16 cellular contexts compared by ENCODE assay signal in genomic region chr2:204900910-204901309, GRCh38.
DNase-seq lines count a peak whose midpoint lies in the region; ATAC-seq, FAIRE-seq and TF ChIP-seq lines count a peak whose summit lies in the region.
"Had no signal": no experiment of that assay in that cellular context is flagged by ENCODE, and none has a peak within 500 bp of the region (broad histone marks: within the 10 kb centered on the region; RNA-seq: fewer than 3 reads in every experiment).

No MANE protein-coding gene starts in this region.

- ATAC-seq in pancreas (peak; percentile 71 to 86 (median 78)), GM21390 (IDR thresholded peaks at IDR 0.05; ENCODE audit: unreplicated experiment) (no peak)
- ATAC-seq: left colon, sciatic nerve had no signal

- no peak overlapping the region for H2BK20ac ChIP-seq in H1 (ENCODE audit: low read length)

- no peak for TF ChIP-seq CTCF in H1 (IDR thresholded peaks at IDR 0.05; ENCODE audit: control extremely low read depth in 1 of 3, insufficient read depth in 1 of 3, low read depth in 1 of 3, low read length in 3 of 3)
- no peak for TF ChIP-seq CTCF in pancreas (IDR thresholded peaks at IDR 0.05)
- no peak for TF ChIP-seq CTCF in sigmoid colon (IDR thresholded peaks at IDR 0.05)

- H3K23ac ChIP-seq in H1 (ENCODE audit: insufficient read length) = no peak overlapping the region

- H2BK15ac ChIP-seq in H1 (ENCODE audit: low read length) = peak overlapping the region; percentile 41; the same call in 1 of the 2 replicates

- H3K23me2 ChIP-seq in H1 (ENCODE audit: low read depth, low read length) = no peaks in the 10 kb centered on the region

- H4K8ac ChIP-seq in H1 (ENCODE audit: extremely low read depth, insufficient read depth, low read length) = no peak overlapping the region

- no peak overlapping the region for H3K56ac ChIP-seq in H1 (replicated peaks; ENCODE audit: insufficient read length, low read depth, low read length)

- FAIRE-seq in H1 (lab: Jason Lieb, UNC) = no peak
- FAIRE-seq in pancreas (lab: Jason Lieb, UNC) = no peak
- FAIRE-seq: A204.1 had no signal

- H4K5ac ChIP-seq in H1 (ENCODE audit: insufficient read length, low read depth, low read length) = no peak overlapping the region

- H3K9ac ChIP-seq in H1 (replicated peaks in 1 of 4; ENCODE audit: extremely low read depth in 1 of 4, low read depth in 3 of 4, low read length in 3 of 4) = no peak overlapping the region

- H2AK5ac ChIP-seq in H1 (ENCODE audit: low read depth, low read length) = no peak overlapping the region

- no peak overlapping the region for H3K27ac ChIP-seq in H1 (ENCODE audit: low read depth, low read length)
- H3K27ac ChIP-seq in pancreas = no peak overlapping the region
- no peak overlapping the region for H3K27ac ChIP-seq in sigmoid colon
- H3K27ac ChIP-seq: HL-60 had no signal

- H4K91ac ChIP-seq in H1 (replicated peaks; ENCODE audit: insufficient read length, low read length) = no peak overlapping the region

- POLR2A ChIA-PET in H1 (lab: Charles Lee; ENCODE audit: partially characterized antibody) = no interaction called here

- no peak overlapping the region for H2BK120ac ChIP-seq in H1 (replicated peaks; ENCODE audit: low read depth, low read length)

- no peaks in the 10 kb centered on the region for H3K36me3 ChIP-seq in H1 (ENCODE audit: control insufficient read depth in 2 of 4, insufficient read depth in 4 of 4, low read length in 3 of 4)
- H3K36me3 ChIP-seq in pancreas = no peaks in the 10 kb centered on the region
- H3K36me3 ChIP-seq in sigmoid colon = no peaks in the 10 kb centered on the region
- H3K36me3 ChIP-seq: HAP-1 had no signal

- H2BK5ac ChIP-seq in H1 (ENCODE audit: low read depth, low read length) = no peak overlapping the region

- H3K9me3 ChIP-seq in H1 (ENCODE audit: insufficient read depth in 2 of 2, low read depth in 1 of 2, low read length in 1 of 2) (0 out of 4 replicates have a peak, but pooled peaks cover 0 to 2% of the 10 kb centered on the region in 2 experiments), pancreas (no peaks in the 10 kb centered on the region), sigmoid colon (no peaks in the 10 kb centered on the region)
- H3K9me3 ChIP-seq: HAP-1 had no signal

- peak; percentile 2 for DNase-seq in NCI-H146 (lab: John Stamatoyannopoulos, UW)
- DNase-seq in NCI-H146 treated with DMSO at 0.1 percent for 48 hours (lab: John Stamatoyannopoulos, UW; ENCODE audit: unreplicated experiment) = no peak
- peak; percentile 32 for DNase-seq in HT1080 (ENCODE audit: low read depth)
- no peak for DNase-seq in H1 (ENCODE audit: low read depth in 1 of 2, low spot score in 2 of 2)
- peak; percentile 23 to 73 (median 64) for DNase-seq in pancreas
- no peak for DNase-seq in HT-29 (ENCODE audit: low spot score)
- DNase-seq in sigmoid colon = no peak
- DNase-seq: activated B cell treated with CpG ODN at 0.5 μM for 24 hours, MM.1S, NCI-H2171 treated with DMSO at 0.1 percent for 48 hours had no signal

- no peak overlapping the region for H2BK12ac ChIP-seq in H1 (ENCODE audit: low read depth, low read length)

- no peak overlapping the region for H3K4ac ChIP-seq in H1 (replicated peaks; ENCODE audit: insufficient read length, low read depth, low read length)

- TF ChIP-seq POLR2A in H1 (IDR thresholded peaks at IDR 0.05; ENCODE audit: control extremely low read depth in 1 of 2, low read depth in 2 of 2, low read length in 2 of 2) (no peak), sigmoid colon (IDR thresholded peaks at IDR 0.05) (no peak)

- CTCF ChIA-PET in H1 (lab: Charles Lee; ENCODE audit: partially characterized antibody) = interaction anchor here (0.6 to 2.4 kb wide), 2 partner anchors 9 to 802 kb away, joined by 3 to 16 read pairs; no protein-coding TSS in a partner anchor

- H3K4me1 ChIP-seq in H1 (replicated peaks in 1 of 4; ENCODE audit: control insufficient read depth in 3 of 4, insufficient read depth in 4 of 4, low read length in 3 of 4) = no peaks in the 10 kb centered on the region
- no peaks in the 10 kb centered on the region for H3K4me1 ChIP-seq in pancreas
- peaks cover 0 to 17% (median 7%) of the 10 kb centered on the region in 4 donors for H3K4me1 ChIP-seq in sigmoid colon

- no peak overlapping the region for H3K18ac ChIP-seq in H1 (ENCODE audit: extremely low read depth, low read length)

- H3K79me1 ChIP-seq in H1 (ENCODE audit: low read depth, low read length) = no peaks in the 10 kb centered on the region

- H4K20me1 ChIP-seq in H1 (replicated peaks in 1 of 2; ENCODE audit: control insufficient read depth in 1 of 2, insufficient read depth in 2 of 2, low read length in 2 of 2) = no peaks in the 10 kb centered on the region

- H2AFZ ChIP-seq in H1 (ENCODE audit: low read length) = no peak overlapping the region

- no peak for TF ChIP-seq RAD21 in H1 (IDR thresholded peaks at IDR 0.05 in 1 of 2, conservative IDR thresholded peaks at IDR 0.05 in 1 of 2; ENCODE audit: low read depth in 2 of 2, low read length in 2 of 2)

- WGBS in H1 (ENCODE audit: extremely low coverage in 1 of 2, insufficient coverage in 1 of 2, insufficient read length in 1 of 2, insufficient replicate concordance in 2 of 2, low coverage in 1 of 2, low lambda C conversion rate in 2 of 2, missing lambda C conversion rate in 1 of 2), 2 experiments = 75% methylated on average over 1 of the region's 1 CpG; no CpG with 5 or more reads in 1 of the 2 experiments
- 47% methylated on average over 1 of the region's 1 CpG for WGBS in pancreas, 2 donors
- 83 to 87% methylated on average over 1 of the region's 1 CpG for WGBS in sigmoid colon, 2 donors

- no peak overlapping the region for H3K4me2 ChIP-seq in H1 (ENCODE audit: insufficient read depth in 1 of 2, low read depth in 2 of 2, low read length in 2 of 2)

- H3K27me3 ChIP-seq in H1 (replicated peaks in 1 of 4; ENCODE audit: control insufficient read depth in 3 of 4, extremely low read depth in 1 of 4, insufficient read depth in 3 of 4, low read length in 3 of 4) (no peaks in the 10 kb centered on the region), pancreas (no peaks in the 10 kb centered on the region), sigmoid colon (no peaks in the 10 kb centered on the region)

- intact Hi-C loops in pancreas (cut with DNase I) = no loop called here
- intact Hi-C loops in sigmoid colon (cut with DNase I) = no loop called here

- H3K4me3 ChIP-seq in H1 (ENCODE audit: extremely low read depth in 1 of 4, insufficient read depth in 2 of 4, low read depth in 3 of 4, low read length in 4 of 4) (no peak overlapping the region), pancreas (no peak overlapping the region), sigmoid colon (no peak overlapping the region)
- H3K4me3 ChIP-seq: HAP-1 had no signal

- no peaks in the 10 kb centered on the region for H3K79me2 ChIP-seq in H1 (ENCODE audit: control insufficient read depth in 1 of 2, insufficient read depth in 2 of 2, low read length in 2 of 2)

- H3K14ac ChIP-seq in H1 (ENCODE audit: insufficient read length) = no peak overlapping the region

- TF ChIP-seq EP300 in H1 (IDR thresholded peaks at IDR 0.05; ENCODE audit: borderline replicate concordance in 1 of 2, low read depth in 2 of 2, low read length in 2 of 2) = no peak
- TF ChIP-seq EP300 in sigmoid colon (IDR thresholded peaks at IDR 0.05) = no peak

TF ChIP-seq in H1, 55 proteins besides CTCF, POLR2A, EP300 and RAD21:
- TF ChIP-seq RNF2 (IDR thresholded peaks at IDR 0.05; ENCODE audit: borderline replicate concordance, low read depth, low read length, missing control alignments, poor library complexity, severe bottlenecking) (no peak), ATF2 (IDR thresholded peaks at IDR 0.05; ENCODE audit: low read length) (no peak), SP4 (IDR thresholded peaks at IDR 0.05; ENCODE audit: low read length) (no peak), SIN3A (conservative IDR thresholded peaks at IDR 0.05 in 1 of 2, IDR thresholded peaks at IDR 0.05 in 1 of 2; ENCODE audit: low read depth in 1 of 2, low read length in 2 of 2) (no peak), CHD2 (IDR thresholded peaks at IDR 0.05; ENCODE audit: low read length) (no peak), HDAC2 (IDR thresholded peaks at IDR 0.05; ENCODE audit: borderline replicate concordance in 1 of 2, low read depth in 2 of 2, low read length in 2 of 2) (no peak), SUZ12 (IDR thresholded peaks at IDR 0.05; ENCODE audit: low read length) (no peak), PHF8 (conservative IDR thresholded peaks at IDR 0.05; ENCODE audit: low read depth, low read length) (no peak), SRF (IDR thresholded peaks at IDR 0.05; ENCODE audit: low read depth, low read length) (no peak), POLR2AphosphoS5 (IDR thresholded peaks at IDR 0.05; ENCODE audit: low read depth, low read length) (no peak), MAX (IDR thresholded peaks at IDR 0.05) (no peak), SP2 (IDR thresholded peaks at IDR 0.05; ENCODE audit: low read length) (no peak)
TF ChIP-seq in H1: peak in this region for 0.

Comparison
In these comparisons a context has a peak if more than half of its experiments do, and no peak if none do; other contexts are left out.
1. DNase-seq: peak in NCI-H146 (single experiment), HT1080 (single experiment) and pancreas (6 of 6); none in NCI-H146 treated with DMSO at 0.1 percent for 48 hours (single experiment), H1 (0 of 2), HT-29 (single experiment) and sigmoid colon (single experiment).